Comparison of ENCODE assay signal across 9 cellular contexts in the genomic region with DNA sequence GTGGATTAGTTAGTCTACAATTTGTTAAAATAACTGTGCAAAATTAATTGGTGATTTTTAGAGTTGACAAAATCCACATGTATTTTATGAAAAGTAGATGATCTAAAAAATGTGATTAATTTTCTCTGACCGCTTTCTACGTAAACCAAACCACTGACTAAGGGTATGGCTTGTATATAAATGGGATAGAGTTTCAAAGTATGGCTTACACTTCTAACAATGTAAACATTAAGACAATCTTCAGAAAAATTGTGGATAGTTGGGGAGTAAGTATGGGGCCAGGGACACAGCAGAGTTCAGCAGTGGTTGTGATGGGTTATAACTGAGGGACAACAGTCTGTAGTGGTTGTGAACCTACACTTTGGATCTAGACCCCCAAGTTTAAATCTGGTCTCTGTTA. TPM values are rescaled to one million over a fixed set of nuclear protein-coding genes. Genes with fewer than 3 reads are reported as not detected.
"Had no signal": no experiment of that assay in that cellular context is flagged by ENCODE, and none has a peak within 500 bp of the region (broad histone marks: within the 10 kb centered on the region; RNA-seq: fewer than 3 reads in every experiment).

No MANE protein-coding gene starts in this region.

- H3K27ac ChIP-seq: HL-60 had no signal

- H3K4me3 ChIP-seq: K562 had no signal

- FAIRE-seq: HepG2, HTR-8/SVneo, K562 had no signal

- ATAC-seq: HepG2, K562 had no signal

- DNase-seq: KBM-7, KG1 had no signal

RNA-seq across cellular contexts. Expression of gene GABRA4, which starts 39.8 kb away (rescaled TPM):
- total RNA-seq: HepG2, HT-29, K562 had no signal
- polyA plus RNA-seq: HepG2, IgD-negative memory B cell, K562 had no signal

RNA-seq across cellular contexts. Expression of gene COX7B2, which starts 44.5 kb away (rescaled TPM):
- total RNA-seq: HepG2, HT-29, HT1080 had no signal
- polyA plus RNA-seq: HepG2, IgD-negative memory B cell had no signal
